Comparison of ENCODE assay signal across 16 cellular contexts in genomic region chr10:77358666-77359065, GRCh38.
DNase-seq lines count a peak whose midpoint lies in the region; ATAC-seq and TF ChIP-seq lines count a peak whose summit lies in the region.
"Had no signal": no experiment of that assay in that cellular context is flagged by ENCODE, and none has a peak within 500 bp of the region (broad histone marks: within the 10 kb centered on the region; RNA-seq: fewer than 3 reads in every experiment).

No MANE protein-coding gene starts in this region.

- no peaks in the 10 kb centered on the region for H3K79me2 ChIP-seq in ACC112 (ENCODE audit: control insufficient read depth, insufficient read depth, low read length, unreplicated experiment)

- no peak overlapping the region for H4K91ac ChIP-seq in neuronal stem cell (ENCODE audit: low read depth, low read length, poor library complexity)

- H3K79me1 ChIP-seq in neuronal stem cell (ENCODE audit: low read depth, low read length) = no peaks in the 10 kb centered on the region

- no peaks in the 10 kb centered on the region for H3K9me3 Mint-ChIP-seq in osteocyte (ENCODE audit: unreplicated experiment)
- H3K9me3 Mint-ChIP-seq: CD4-positive, alpha-beta T cell; GM23338 had no signal

- H2BK5ac ChIP-seq in neuronal stem cell (ENCODE audit: low read length) = no peak overlapping the region

- peak overlapping the region; percentile 93 for H3K27ac Mint-ChIP-seq in osteocyte (ENCODE audit: unreplicated experiment)
- H3K27ac Mint-ChIP-seq: CD4-positive, alpha-beta T cell; GM23338 had no signal

- H3K4me3 Mint-ChIP-seq in osteocyte (ENCODE audit: unreplicated experiment) = no peak overlapping the region
- H3K4me3 Mint-ChIP-seq: CD4-positive, alpha-beta T cell; GM23338 had no signal

- in situ Hi-C loops in G401 (cut with HindIII; ENCODE audit: low sequenced_read_pairs) = no loop called here

- H3K27me3 ChIP-seq in ACC112 (ENCODE audit: insufficient read depth, low read length) (no peaks in the 10 kb centered on the region), RWPE2 (ENCODE audit: insufficient read depth, poor library complexity, severe bottlenecking) (no peaks in the 10 kb centered on the region), gastroesophageal sphincter (no peaks in the 10 kb centered on the region), neuronal stem cell (ENCODE audit: control insufficient read depth in 3 of 3, insufficient read depth in 3 of 3, low read depth in 1 of 3, low read length in 3 of 3) (no peaks in the 10 kb centered on the region)

- ATAC-seq in RWPE2 (ENCODE audit: low read depth) (no peak), gastroesophageal sphincter (no peak), esophagus mucosa (no peak)
- ATAC-seq: GM23338, K562 had no signal

- H3K36me3 Mint-ChIP-seq in osteocyte (ENCODE audit: unreplicated experiment) = no peaks in the 10 kb centered on the region

- H3K4ac ChIP-seq in neuronal stem cell (ENCODE audit: low read length) = no peak overlapping the region

- no peak overlapping the region for H3K23ac ChIP-seq in neuronal stem cell (ENCODE audit: low read depth, low read length, poor library complexity)

- H3K14ac ChIP-seq in neuronal stem cell (ENCODE audit: low read length) = no peak overlapping the region

- H3K9ac ChIP-seq in neuronal stem cell (ENCODE audit: low read depth, low read length, poor library complexity) = no peak overlapping the region

- peaks cover 61% of the 10 kb centered on the region for H3K4me1 Mint-ChIP-seq in osteocyte (ENCODE audit: unreplicated experiment)

- no peak overlapping the region for H2AK5ac ChIP-seq in neuronal stem cell (ENCODE audit: low read depth, low read length)

- no peak for TF ChIP-seq EP300 in gastroesophageal sphincter (IDR thresholded peaks at IDR 0.05)

- H3K27ac ChIP-seq in ACC112 (ENCODE audit: low read depth, low read length) (peak overlapping the region; percentile 95; the same call in 1 of the 2 replicates), RWPE2 (ENCODE audit: poor library complexity, severe bottlenecking) (peak overlapping the region; percentile 71), gastroesophageal sphincter (peak overlapping the region in 3 of 4 donors; percentile 17 to 56 (median 39)), neuronal stem cell (replicated peaks; ENCODE audit: low read length) (no peak overlapping the region)
- H3K27ac ChIP-seq: HL-60 had no signal

- H3K4me3 ChIP-seq in ACC112 (ENCODE audit: low read depth, low read length) = no peak overlapping the region
- H3K4me3 ChIP-seq in RWPE2 (ENCODE audit: severe bottlenecking) = no peak overlapping the region
- no peak overlapping the region for H3K4me3 ChIP-seq in gastroesophageal sphincter
- H3K4me3 ChIP-seq in neuronal stem cell (ENCODE audit: low read length in 2 of 2) = no peak overlapping the region
- H3K4me3 ChIP-seq: GM23338, K562 had no signal

- H2BK15ac ChIP-seq in neuronal stem cell (ENCODE audit: low read length) = no peak overlapping the region

- H3K4me1 ChIP-seq in ACC112 (ENCODE audit: control insufficient read depth, insufficient read depth, low read length, unreplicated experiment) = peaks cover 30% of the 10 kb centered on the region
- H3K4me1 ChIP-seq in RWPE2 (ENCODE audit: insufficient read depth, poor library complexity, severe bottlenecking) = peaks cover 25% of the 10 kb centered on the region
- H3K4me1 ChIP-seq in gastroesophageal sphincter = peaks cover 0 to 27% (median 3%) of the 10 kb centered on the region in 3 donors
- H3K4me1 ChIP-seq in neuronal stem cell (ENCODE audit: control insufficient read depth in 2 of 2, insufficient read depth in 1 of 2, low read depth in 1 of 2, low read length in 2 of 2) = peaks cover 0 to 1% of the 10 kb centered on the region in 2 donors

- TF ChIP-seq CTCF in RWPE2 (IDR thresholded peaks at IDR 0.05; ENCODE audit: poor library complexity, severe bottlenecking) = no peak
- TF ChIP-seq CTCF in gastroesophageal sphincter (IDR thresholded peaks at IDR 0.05) = no peak
- TF ChIP-seq CTCF in osteocyte (IDR thresholded peaks at IDR 0.05) = no peak

- WGBS in gastroesophageal sphincter (ENCODE audit: low coverage in 1 of 2), 2 donors = 92 to 94% methylated on average over 2 to 5 of the region's 5 CpGs
- no CpG with 5 or more reads among the region's 5 CpGs for WGBS in neuronal stem cell (ENCODE audit: extremely low coverage in 2 of 2, insufficient read length in 2 of 2, insufficient replicate concordance in 1 of 2), 2 donors

- DNase-seq in RWPE2 (ENCODE audit: low spot score) (no peak), osteocyte (ENCODE audit: extremely low spot score, unreplicated experiment) (no peak), neuronal stem cell (ENCODE audit: low spot score) (no peak), EL (no peak), G401 (ENCODE audit: low spot score) (no peak)
- DNase-seq: CD4-positive, alpha-beta T cell; DMS79; GDM1; NCI-H446; SIG-M5 had no signal

- H3K18ac ChIP-seq in neuronal stem cell (ENCODE audit: low read length) = no peak overlapping the region

- H2AFZ ChIP-seq in ACC112 (ENCODE audit: low read length, unreplicated experiment) (no peak overlapping the region), neuronal stem cell (ENCODE audit: low read length) (no peak overlapping the region)
- H2AFZ ChIP-seq: GM23338 had no signal

- H3K9me3 ChIP-seq in RWPE2 (ENCODE audit: severe bottlenecking) (no peaks in the 10 kb centered on the region), gastroesophageal sphincter (no peaks in the 10 kb centered on the region), neuronal stem cell (replicated peaks in 1 of 2; ENCODE audit: control insufficient read depth in 2 of 2, insufficient read depth in 1 of 2, low read depth in 1 of 2, low read length in 2 of 2) (no peaks in the 10 kb centered on the region)

- H3K4me2 ChIP-seq in neuronal stem cell (ENCODE audit: insufficient read depth, low read length, poor library complexity, severe bottlenecking) = no peak overlapping the region
- H3K4me2 ChIP-seq: GM23338 had no signal

- no peaks in the 10 kb centered on the region for H3K27me3 Mint-ChIP-seq in osteocyte (ENCODE audit: unreplicated experiment)

- no peaks in the 10 kb centered on the region for H3K36me3 ChIP-seq in ACC112 (ENCODE audit: insufficient read depth, low read length)
- H3K36me3 ChIP-seq in RWPE2 (ENCODE audit: low read depth) = no peaks in the 10 kb centered on the region
- H3K36me3 ChIP-seq in gastroesophageal sphincter = no peaks in the 10 kb centered on the region
- no peaks in the 10 kb centered on the region for H3K36me3 ChIP-seq in neuronal stem cell (replicated peaks in 1 of 2; ENCODE audit: control insufficient read depth in 2 of 2, insufficient read depth in 2 of 2, low read length in 2 of 2)

- no peak overlapping the region for H2BK120ac ChIP-seq in neuronal stem cell (ENCODE audit: low read depth, low read length)

- no peak overlapping the region for H4K8ac ChIP-seq in neuronal stem cell (ENCODE audit: low read depth, low read length)

- no peak overlapping the region for H2BK12ac ChIP-seq in neuronal stem cell (ENCODE audit: low read length)

- TF ChIP-seq POLR2A in gastroesophageal sphincter (IDR thresholded peaks at IDR 0.05) = no peak
